ENCODE assay signal across 6 cellular contexts in the genomic region with DNA sequence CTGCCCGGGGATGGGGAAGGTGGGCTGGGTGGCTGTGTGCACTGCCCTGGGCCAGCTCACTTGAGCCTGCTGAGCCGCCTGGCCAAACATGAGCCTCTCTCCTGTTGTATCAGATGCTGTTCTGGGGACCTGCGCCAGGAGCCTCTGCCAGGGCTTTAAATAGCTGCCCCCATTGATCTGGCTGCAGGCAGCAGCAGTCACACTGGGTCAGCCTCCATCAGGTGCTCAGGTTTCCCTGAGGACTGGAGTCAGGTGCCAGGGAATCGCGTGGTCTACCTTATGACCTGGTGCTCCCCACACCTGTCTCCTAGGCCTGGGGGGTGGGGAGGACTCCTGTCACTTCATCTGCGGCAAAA. TPM values are rescaled to one million over a fixed set of nuclear protein-coding genes. Genes with fewer than 3 reads are reported as not detected.
DNase-seq lines count a peak whose midpoint lies in the region; ATAC-seq and TF ChIP-seq lines count a peak whose summit lies in the region.

No MANE protein-coding gene starts in this region.

- TF ChIP-seq CTCF in GM12865 (IDR thresholded peaks at IDR 0.05; ENCODE audit: insufficient read depth, low read depth, low read length, missing control alignments) (no peak), activated B cell treated with CpG ODN at 0.5 μM for 24 hours (IDR thresholded peaks at IDR 0.05) (no peak), right lobe of liver (IDR thresholded peaks at IDR 0.05) (no peak), CD14-positive monocyte (IDR thresholded peaks at IDR 0.05) (no peak)

- peaks cover 0 to 17% (median 7%) of the 10 kb centered on the region in 4 donors for H3K4me1 ChIP-seq in right lobe of liver

- H3K27ac Mint-ChIP-seq in activated B cell treated with CpG ODN at 0.5 μM for 24 hours (peak overlapping the region; percentile 87), CD14-positive monocyte (peak overlapping the region in 1 of 7 donors; percentile 28)

- DNase-seq in GM12865 (ENCODE audit: low read depth): no peak
- DNase-seq in activated B cell treated with CpG ODN at 0.5 μM for 24 hours: no peak
- peak; percentile 70 to 85 (median 85) for DNase-seq in right lobe of liver
- DNase-seq in CD14-positive monocyte (ENCODE audit: low spot score): no peak
- no peak for DNase-seq in kidney tubule cell (ENCODE audit: low spot score)

- H3K9me3 ChIP-seq in right lobe of liver: no peaks in the 10 kb centered on the region

- H3K4me3 Mint-ChIP-seq in activated B cell treated with CpG ODN at 0.5 μM for 24 hours (peak overlapping the region; percentile 87), CD14-positive monocyte (no peak overlapping the region)

- POLR2A ChIA-PET in activated B cell treated with CpG ODN at 0.5 μM for 24 hours (lab: Charles Lee): interaction anchor here (1.0 to 3.1 kb wide), 11 partner anchors 12 to 151 kb away, joined by 3 to 37 read pairs (median 13); a partner anchor contains a TSS

- H3K4me1 Mint-ChIP-seq in activated B cell treated with CpG ODN at 0.5 μM for 24 hours (peaks cover 43% of the 10 kb centered on the region), CD14-positive monocyte (peaks cover 24% of the 10 kb centered on the region)

- no peaks in the 10 kb centered on the region for H3K27me3 ChIP-seq in right lobe of liver

- peak overlapping the region; percentile 82 for H3K4me3 ChIP-seq in GM12865 (ENCODE audit: low read depth, low read length)
- H3K4me3 ChIP-seq in right lobe of liver: no peak overlapping the region

- WGBS in right lobe of liver (ENCODE audit: insufficient coverage, low coverage, low lambda C conversion rate, missing lambda C conversion rate): 0% methylated on average over 1 of the region's 6 CpGs

- no peaks in the 10 kb centered on the region for H3K9me3 Mint-ChIP-seq in activated B cell treated with CpG ODN at 0.5 μM for 24 hours
- no peaks in the 10 kb centered on the region for H3K9me3 Mint-ChIP-seq in CD14-positive monocyte

- H3K36me3 ChIP-seq in right lobe of liver: peaks cover 4 to 23% (median 12%) of the 10 kb centered on the region in 4 donors

- H3K27ac ChIP-seq in right lobe of liver: no peak overlapping the region

- ATAC-seq in activated B cell treated with CpG ODN at 0.5 μM for 24 hours (ENCODE audit: low read depth) (no peak), right lobe of liver (peak; percentile 60 to 82 (median 78)), HG02610 (IDR thresholded peaks at IDR 0.05; ENCODE audit: unreplicated experiment) (no peak)

- H3K27me3 Mint-ChIP-seq in activated B cell treated with CpG ODN at 0.5 μM for 24 hours (no peaks in the 10 kb centered on the region), CD14-positive monocyte (ENCODE audit: low read depth in 3 of 3) (peaks cover 0 to 7% (median 6%) of the 10 kb centered on the region in 3 donors)

- H3K36me3 Mint-ChIP-seq in activated B cell treated with CpG ODN at 0.5 μM for 24 hours (ENCODE audit: low read depth) (peaks cover 61% of the 10 kb centered on the region), CD14-positive monocyte (peaks cover 32 to 36% of the 10 kb centered on the region in 2 donors)

- intact Hi-C loops in activated B cell treated with CpG ODN at 0.5 μM for 24 hours (cut with micrococcal nuclease) (loop anchor here (1.0 to 5.0 kb wide), 8 partner anchors 19 to 411 kb away; a partner anchor contains a TSS), right lobe of liver (cut with DNase I) (no loop called here), CD14-positive monocyte (cut with micrococcal nuclease) (no loop called here)

- no peak for TF ChIP-seq POLR2A in right lobe of liver (IDR thresholded peaks at IDR 0.05)

- CTCF ChIA-PET in activated B cell treated with CpG ODN at 0.5 μM for 24 hours (lab: Charles Lee): interaction anchor here (1.5 to 3.1 kb wide), 2 partner anchors 16 to 19 kb away, joined by 4 to 23 read pairs; no protein-coding TSS in a partner anchor

RNA-seq across cellular contexts. Expression of a gene that starts 0.7 kb away (rescaled TPM):
- total RNA-seq in activated B cell treated with CpG ODN at 0.5 μM for 24 hours (50.4 and 56.9 TPM in 2 replicates), right lobe of liver (1 to 10 TPM in 2 of 6 experiments, under 1 TPM in 4; 0.56 to 1.3 (median 0.68) TPM)
- polyA plus RNA-seq in CD14-positive monocyte: 1 to 10 TPM; 3.7 to 5.6 TPM

RNA-seq across cellular contexts. Expression of a gene that starts 5.8 kb away (rescaled TPM):
- total RNA-seq in activated B cell treated with CpG ODN at 0.5 μM for 24 hours: 3.5 and 4.2 TPM in 2 replicates
- under 1 TPM; 0.27 to 0.87 (median 0.41) TPM for total RNA-seq in right lobe of liver
- under 1 TPM; 0.18 to 0.31 TPM for polyA plus RNA-seq in CD14-positive monocyte

RNA-seq across cellular contexts. Expression of a gene that starts 9.2 kb away (rescaled TPM):
- total RNA-seq in activated B cell treated with CpG ODN at 0.5 μM for 24 hours: not detected in 2 replicates
- not detected for total RNA-seq in right lobe of liver
- polyA plus RNA-seq in CD14-positive monocyte: not detected

RNA-seq across cellular contexts. Expression of a gene that starts 20.2 kb away (rescaled TPM):
- total RNA-seq in activated B cell treated with CpG ODN at 0.5 μM for 24 hours: 52.0 and 54.1 TPM in 2 replicates
- total RNA-seq in right lobe of liver: 10 to 100 TPM; 26.0 to 39.6 (median 33.5) TPM
- 10 to 100 TPM; 12.3 to 14.4 TPM for polyA plus RNA-seq in CD14-positive monocyte

RNA-seq across cellular contexts. Expression of a gene that starts 22.5 kb away (rescaled TPM):
- total RNA-seq in activated B cell treated with CpG ODN at 0.5 μM for 24 hours: 31.8 and 35.5 TPM in 2 replicates
- 1 to 10 TPM; 3.4 to 7.2 (median 5.9) TPM for total RNA-seq in right lobe of liver
- polyA plus RNA-seq in CD14-positive monocyte: 10 to 100 TPM; 12.8 to 14.5 TPM

Comparison
In these comparisons a context has a peak if more than half of its experiments do, and no peak if none do; other contexts are left out.
1. DNase-seq: peak in right lobe of liver (3 of 3); none in GM12865 (single experiment), activated B cell treated with CpG ODN at 0.5 μM for 24 hours (single experiment), CD14-positive monocyte (single experiment) and kidney tubule cell (single experiment).
2. ATAC-seq: peak in right lobe of liver (4 of 4); none in activated B cell treated with CpG ODN at 0.5 μM for 24 hours (single experiment) and HG02610 (single experiment).
3. RNA of a gene that starts 0.7 kb away (total RNA-seq): 50.4 to 56.9 TPM in activated B cell treated with CpG ODN at 0.5 μM for 24 hours; 0.56 to 1.3 TPM in right lobe of liver; every median in the first group is over 10 times any median in the second.